1 cellular context compared by ENCODE assay signal in genomic region chr12:123808167-123808566, GRCh38.
TF ChIP-seq lines count a peak whose summit lies in the region.

No MANE protein-coding gene starts in this region.

TF ChIP-seq in HepG2, 621 proteins besides CTCF, POLR2A, EP300 and RAD21 (continued from another document):
- TF ChIP-seq HMGXB3 (CRISPR knock-in tag; IDR thresholded peaks at IDR 0.05; ENCODE audit: borderline replicate concordance) (no peak), SMC3 (IDR thresholded peaks at IDR 0.05; ENCODE audit: low read length) (peak; percentile 76), ISL2 (CRISPR knock-in tag; IDR thresholded peaks at IDR 0.05) (no peak), PCBP2 (optimal IDR thresholded peaks at IDR 0.05; ENCODE audit: low read depth, low read length, poor library complexity, severe bottlenecking) (no peak)
TF ChIP-seq in HepG2: peak in this region for 2.
